ENCODE assay signal across 10 cellular contexts in genomic region chr5:148723143-148723542, GRCh38.
"Had no signal": no experiment of that assay in that cellular context is flagged by ENCODE, and none has a peak within 500 bp of the region (broad histone marks: within the 10 kb centered on the region; RNA-seq: fewer than 3 reads in every experiment).

No MANE protein-coding gene starts in this region.

- H3K4me3 ChIP-seq: GM23338 had no signal

- ATAC-seq: GM23338 had no signal

- H2AFZ ChIP-seq: GM23338 had no signal

- H3K27ac Mint-ChIP-seq: GM23338, H9, HFFc6 had no signal

- H3K4me2 ChIP-seq: GM23338, KMS-11 had no signal

- H3K9ac ChIP-seq: KMS-11 had no signal

- DNase-seq: H9, HCEC 1CT, HFFc6, Karpas-422, KBM-7 had no signal

- H3K9me3 Mint-ChIP-seq: GM23338, H9, HFFc6 had no signal

- H3K4me3 Mint-ChIP-seq: GM23338, H9, HFFc6 had no signal

- FAIRE-seq: H1, H54, HTR-8/SVneo had no signal

- H3K27ac ChIP-seq: KMS-11 had no signal
